In genomic region chr20:49601153-49601924, GRCh38 we compare ENCODE assay signal across 24 cellular contexts. TPM values are rescaled to one million over a fixed set of nuclear protein-coding genes. Genes with fewer than 3 reads are reported as not detected.
"Had no signal": no experiment of that assay in that cellular context is flagged by ENCODE, and none has a peak within 500 bp of the region (broad histone marks: within the 10 kb centered on the region; RNA-seq: fewer than 3 reads in every experiment).

No MANE protein-coding gene starts in this region.

- H3K36me3 Mint-ChIP-seq: activated naive CD4-positive, alpha-beta T cell treated with anti-CD3 and anti-CD28 coated beads, Interleukin-2, amount 50 U/mL, for 24 hours had no signal

- H3K36me3 ChIP-seq: breast epithelium, colonic mucosa, esophagus muscularis mucosa, left ventricle myocardium inferior, neutrophil, ovary, prostate gland, SJCRH30, spleen, thyroid gland, upper lobe of right lung had no signal

- H3K4me3 ChIP-seq: breast epithelium, colonic mucosa, dorsolateral prefrontal cortex, esophagus muscularis mucosa, left ventricle myocardium inferior, ovary, prostate gland, SJCRH30, spleen, thyroid gland, upper lobe of right lung had no signal

- H3K27ac ChIP-seq: colonic mucosa, esophagus muscularis mucosa, left ventricle myocardium inferior, neutrophil, ovary, prostate gland, SJCRH30, spleen, thyroid gland, upper lobe of right lung had no signal

- H3K27ac Mint-ChIP-seq: activated naive CD4-positive, alpha-beta T cell treated with anti-CD3 and anti-CD28 coated beads, Interleukin-2, amount 50 U/mL, for 24 hours; T-helper 17 cell had no signal

- H3K9me3 Mint-ChIP-seq: activated naive CD4-positive, alpha-beta T cell treated with anti-CD3 and anti-CD28 coated beads, Interleukin-2, amount 50 U/mL, for 24 hours; central memory CD8-positive, alpha-beta T cell; nephron had no signal

- ATAC-seq: stimulated activated naive CD8-positive, alpha-beta T cell treated with anti-CD3 and anti-CD28 coated beads, Interleukin-15, Interleukin-2, amounts not matched to agents 100 U/mL and 50 U/mL, for 24 hours; T-helper 17 cell; upper lobe of right lung had no signal

- H3K9me3 ChIP-seq: breast epithelium, colonic mucosa, esophagus muscularis mucosa, left ventricle myocardium inferior, neutrophil, ovary, prostate gland, SJCRH30, thyroid gland, upper lobe of right lung had no signal

- H3K4me1 ChIP-seq: breast epithelium, colonic mucosa, prostate gland, thyroid gland had no signal

- H3K27me3 Mint-ChIP-seq: activated naive CD4-positive, alpha-beta T cell treated with anti-CD3 and anti-CD28 coated beads, Interleukin-2, amount 50 U/mL, for 24 hours; central memory CD8-positive, alpha-beta T cell; T-helper 17 cell had no signal

- DNase-seq: activated CD4-positive, alpha-beta T cell treated with anti-CD3 and anti-CD28 coated beads, Interleukin-2, amount 50 U/mL, for 1 hour; amniotic stem cell; colonic mucosa; glutamatergic neuron; hippocampal formation; left ventricle myocardium inferior; mammary epithelial cell; midbrain; ovary; SJCRH30; spleen; stimulated activated CD4-positive, alpha-beta T cell treated with anti-CD3 and anti-CD28 coated beads, Interleukin-4, amount 100 ng/mL, for 1 hour; stimulated activated naive CD8-positive, alpha-beta T cell treated with anti-CD3 and anti-CD28 coated beads, Interleukin-15, Interleukin-2, amounts not matched to agents 100 U/mL and 50 U/mL, for 24 hours; T-helper 17 cell; thyroid gland; upper lobe of right lung had no signal

- H3K4me1 Mint-ChIP-seq: activated naive CD4-positive, alpha-beta T cell treated with anti-CD3 and anti-CD28 coated beads, Interleukin-2, amount 50 U/mL, for 24 hours had no signal

- H3K4me3 Mint-ChIP-seq: activated naive CD4-positive, alpha-beta T cell treated with anti-CD3 and anti-CD28 coated beads, Interleukin-2, amount 50 U/mL, for 24 hours; central memory CD8-positive, alpha-beta T cell; nephron; T-helper 17 cell had no signal

- H3K27me3 ChIP-seq: breast epithelium, colonic mucosa, dorsolateral prefrontal cortex, esophagus muscularis mucosa, neutrophil, ovary, SJCRH30, thyroid gland, upper lobe of right lung had no signal

RNA-seq across cellular contexts. Expression of gene PTGIS, which starts 33.4 kb away (rescaled TPM):
- total RNA-seq: T-helper 17 cell had no signal
